Comparison of ENCODE assay signal across 8 cellular contexts in genomic region chr11:34915136-34916013, GRCh38. TPM values are rescaled to one million over a fixed set of nuclear protein-coding genes. Genes with fewer than 3 reads are reported as not detected.
DNase-seq lines count a peak whose midpoint lies in the region; ATAC-seq and TF ChIP-seq lines count a peak whose summit lies in the region.

No MANE protein-coding gene starts in this region.

- H3K4me3 Mint-ChIP-seq in T-helper 17 cell (peak overlapping the region; percentile 96), neural progenitor cell (peak overlapping the region; percentile 98)

- H4K91ac ChIP-seq in IMR-90 (ENCODE audit: insufficient read depth, low read depth, low read length), result peak overlapping the region; percentile 91

- peak overlapping the region; percentile 95 for H3K9ac ChIP-seq in IMR-90 (ENCODE audit: low read depth, low read length)
- peak overlapping the region; percentile 53 for H3K9ac ChIP-seq in neural progenitor cell

- peak overlapping the region; percentile 90 for H3K56ac ChIP-seq in IMR-90 (ENCODE audit: extremely low read depth, insufficient read depth, low read length)

- H2BK20ac ChIP-seq in IMR-90 (ENCODE audit: low read depth, low read length), result no peak overlapping the region; the same call in 1 of the 2 replicates

- BruUV-seq in IMR-90 (replicated peaks; lab: Mats Ljungman, UMichigan), result TSS peak; percentile 19

- H3K4me3 ChIP-seq in IMR-90 (ENCODE audit: insufficient read depth, low read depth, low read length) (peak overlapping the region; percentile 88), fibroblast of pulmonary artery (replicated peaks; ENCODE audit: low read depth, low read length) (peak overlapping the region; percentile 91), neural progenitor cell (peak overlapping the region; percentile 69)

- no peak for TF ChIP-seq POLR2A in IMR-90 (IDR thresholded peaks at IDR 0.05; ENCODE audit: low read depth, low read length)

- H3K27me3 ChIP-seq in IMR-90 (ENCODE audit: control insufficient read depth, insufficient read depth, low read length), result no peaks in the 10 kb centered on the region
- H3K27me3 ChIP-seq in neural progenitor cell, result no peaks in the 10 kb centered on the region

- peak overlapping the region; percentile 1; the same call in 2 of the 3 replicates for H2BK15ac ChIP-seq in IMR-90 (ENCODE audit: low read depth, low read length)

- no peaks in the 10 kb centered on the region; the same call in 1 of the 2 replicates for H3K9me1 ChIP-seq in IMR-90 (ENCODE audit: insufficient read depth, low read length)

- H3K4me1 Mint-ChIP-seq in T-helper 17 cell (peaks cover 39% of the 10 kb centered on the region), neural progenitor cell (peaks cover 25% of the 10 kb centered on the region)

- H3K27ac ChIP-seq in C4-2B (peak overlapping the region; percentile 98), IMR-90 (ENCODE audit: insufficient read depth, low read length) (peak overlapping the region; percentile 94), neural progenitor cell (peak overlapping the region; percentile 81)

- peak overlapping the region; percentile 91 for H2AK9ac ChIP-seq in IMR-90 (replicated peaks; ENCODE audit: low read depth, low read length, poor library complexity)

- peak overlapping the region; percentile 46 for H3K18ac ChIP-seq in IMR-90 (ENCODE audit: low read depth, low read length)

- in situ Hi-C loops in IMR-90 (cut with MboI; ENCODE audit: low sequenced_read_pairs), result no loop called here

- peaks cover 41% of the 10 kb centered on the region for H3K79me2 ChIP-seq in neural progenitor cell (ENCODE audit: low read depth)

- peak overlapping the region; percentile 90 for H2BK5ac ChIP-seq in IMR-90 (ENCODE audit: low read depth, low read length, poor library complexity, severe bottlenecking)

- H4K8ac ChIP-seq in IMR-90 (ENCODE audit: low read depth in 2 of 2, low read length in 2 of 2), result peak overlapping the region; percentile 66 to 93

- H2BK120ac ChIP-seq in IMR-90 (ENCODE audit: low read depth, low read length), result peak overlapping the region; percentile 94

- H3K27ac Mint-ChIP-seq in T-helper 17 cell (peak overlapping the region; percentile 96), neural progenitor cell (peak overlapping the region; percentile 99)

- H3K36me3 ChIP-seq in IMR-90 (ENCODE audit: control insufficient read depth, insufficient read depth, low read length) (no peaks in the 10 kb centered on the region), neural progenitor cell (peaks cover 5% of the 10 kb centered on the region)

- dilution Hi-C loops in IMR-90 (cut with HindIII; ENCODE audit: low sequenced_read_pairs, unreplicated experiment), result no loop called here

- POLR2A ChIA-PET in IMR-90 (lab: Charles Lee; ENCODE audit: unreplicated experiment), result interaction anchor here (0.5 to 1.3 kb wide), 4 partner anchors 12 to 561 kb away, joined by 3 to 4 read pairs (median 3); no protein-coding TSS in a partner anchor

- H3K14ac ChIP-seq in IMR-90 (replicated peaks; ENCODE audit: low read depth, low read length), result peak overlapping the region; percentile 90

- H4K20me1 ChIP-seq in IMR-90 (ENCODE audit: insufficient read depth, low read length), result no peaks in the 10 kb centered on the region
- peaks cover 3% of the 10 kb centered on the region for H4K20me1 ChIP-seq in neural progenitor cell (ENCODE audit: low read depth)

- H3K27me3 Mint-ChIP-seq in T-helper 17 cell (no peaks in the 10 kb centered on the region), neural progenitor cell (ENCODE audit: insufficient read depth, low read depth) (no peaks in the 10 kb centered on the region)

- WGBS in IMR-90 (ENCODE audit: extremely low coverage in 2 of 2, insufficient read length in 1 of 2), 2 experiments, result 9% methylated on average over 10 of the region's 34 CpGs; no CpG with 5 or more reads in 1 of the 2 experiments

- peaks cover 7% of the 10 kb centered on the region; the same call in 1 of the 2 replicates for H3K4me1 ChIP-seq in IMR-90 (ENCODE audit: control insufficient read depth, insufficient read depth, low read length)
- peaks cover 13% of the 10 kb centered on the region for H3K4me1 ChIP-seq in neural progenitor cell

- H3K4ac ChIP-seq in IMR-90 (ENCODE audit: low read depth, low read length), result peak overlapping the region; percentile 86

- peak overlapping the region; percentile 92 for H3K23ac ChIP-seq in IMR-90 (ENCODE audit: low read depth, low read length)

- H2AFZ ChIP-seq in IMR-90 (replicated peaks; ENCODE audit: low read length, poor library complexity) (peak overlapping the region; percentile 99), neural progenitor cell (replicated peaks) (peak overlapping the region; percentile 95)

- H4K5ac ChIP-seq in IMR-90 (ENCODE audit: low read depth, low read length), result peak overlapping the region; percentile 83

- H3K9me3 ChIP-seq in IMR-90 (ENCODE audit: control insufficient read depth, insufficient read depth, low read length), result no peaks in the 10 kb centered on the region
- H3K9me3 ChIP-seq in T-helper 17 cell (ENCODE audit: control insufficient read depth, low read length, poor library complexity, severe bottlenecking), result no peaks in the 10 kb centered on the region
- H3K9me3 ChIP-seq in neural progenitor cell (ENCODE audit: low read depth), result no peaks in the 10 kb centered on the region

- CTCF ChIA-PET in IMR-90 (lab: Yijun Ruan, JAX), result interaction anchor here (0.6 kb wide), 1 partner anchor 519 kb away, joined by 3 read pairs; no protein-coding TSS in a partner anchor

- peaks cover 12% of the 10 kb centered on the region for H3K9me3 Mint-ChIP-seq in neural progenitor cell

- peaks cover 13% of the 10 kb centered on the region for H3F3A ChIP-seq in neural progenitor cell (ENCODE audit: low read depth)

- peak; percentile 3 for ATAC-seq in GM19397 (IDR thresholded peaks at IDR 0.05; ENCODE audit: unreplicated experiment)
- peak; percentile 0 for ATAC-seq in IMR-90 (ENCODE audit: low read depth)
- peak; percentile 1 for ATAC-seq in T-helper 17 cell
- no peak for ATAC-seq in HG03521 (IDR thresholded peaks at IDR 0.05; ENCODE audit: unreplicated experiment)

- H3K36me3 Mint-ChIP-seq in T-helper 17 cell (ENCODE audit: low read depth) (peaks cover 7% of the 10 kb centered on the region), neural progenitor cell (peaks cover 25% of the 10 kb centered on the region)

- peak overlapping the region; percentile 92 for H3K4me2 ChIP-seq in IMR-90 (ENCODE audit: low read depth, low read length)
- H3K4me2 ChIP-seq in neural progenitor cell, result peak overlapping the region; percentile 80

- peak overlapping the region; percentile 87 for H2AK5ac ChIP-seq in IMR-90 (ENCODE audit: low read depth, low read length)

- intact Hi-C loops in IMR-90 (cut with micrococcal nuclease), result no loop called here

- no peak for TF ChIP-seq CTCF in C4-2B (conservative IDR thresholded peaks at IDR 0.05)
- TF ChIP-seq CTCF in IMR-90 (conservative IDR thresholded peaks at IDR 0.05; ENCODE audit: low read depth, low read length), result no peak
- no peak for TF ChIP-seq CTCF in fibroblast of pulmonary artery (IDR thresholded peaks at IDR 0.05; ENCODE audit: low read length, missing control alignments)
- no peak for TF ChIP-seq CTCF in neural progenitor cell (IDR thresholded peaks at IDR 0.05)

- H3K79me1 ChIP-seq in IMR-90 (ENCODE audit: low read depth in 1 of 2, low read length in 2 of 2), result peaks cover 27 to 78% of the 10 kb centered on the region in 2 experiments

- DNase-seq in IMR-90 (peak; percentile 40), T-helper 17 cell (no peak), fibroblast of pulmonary artery (ENCODE audit: low read depth) (peak; percentile 51), neural progenitor cell (ENCODE audit: low spot score) (no peak), activated gamma-delta T cell treated with Interleukin-2 at 50 U/mL for 16 hours (no peak)

- no peak for TF ChIP-seq RAD21 in IMR-90 (IDR thresholded peaks at IDR 0.05; ENCODE audit: low read length)

TF ChIP-seq in IMR-90, 13 proteins besides CTCF, POLR2A, EP300 and RAD21:
- TF ChIP-seq BHLHE40 (IDR thresholded peaks at IDR 0.05; ENCODE audit: low read depth, low read length), result no peak
- TF ChIP-seq MXI1 (IDR thresholded peaks at IDR 0.05; ENCODE audit: borderline replicate concordance, low read depth, low read length), result no peak
- TF ChIP-seq MAFK (IDR thresholded peaks at IDR 0.05; ENCODE audit: low read depth, low read length), result no peak

RNA-seq across cellular contexts. Expression of gene APIP, which starts 0.8 kb away (rescaled TPM):
- total RNA-seq in IMR-90 (2012; rRNA removed) (9.9 and 23.1 TPM in 2 replicates), T-helper 17 cell (1 to 10 TPM; 6.4 to 8.4 TPM), neural progenitor cell (ENCODE audit: low replicate concordance) (16.3 and 28.7 TPM in 2 replicates)
- polyA plus RNA-seq in IMR-90 (2012; rRNA removed), result 13.9 and 16.6 TPM in 2 replicates
- polyA plus RNA-seq in IMR-90 (2012; cell fraction: cytosol; rRNA removed), result 3.9 and 4.0 TPM in 2 replicates
- polyA plus RNA-seq in IMR-90 (2012; cell fraction: nucleus; rRNA removed; ENCODE audit: low replicate concordance), result 1.5 and 13.2 TPM in 2 replicates

RNA-seq across cellular contexts. Expression of gene PDHX, which starts 1.0 kb away (rescaled TPM):
- total RNA-seq in IMR-90 (2012; rRNA removed) (26.7 and 37.2 TPM in 2 replicates), T-helper 17 cell (10 to 100 TPM; 16.0 to 20.8 TPM), neural progenitor cell (ENCODE audit: low replicate concordance) (29.5 and 38.4 TPM in 2 replicates)
- 18.6 and 19.8 TPM in 2 replicates for polyA plus RNA-seq in IMR-90 (2012; rRNA removed)
- 6.4 and 6.9 TPM in 2 replicates for polyA plus RNA-seq in IMR-90 (2012; cell fraction: cytosol; rRNA removed)
- polyA plus RNA-seq in IMR-90 (2012; cell fraction: nucleus; rRNA removed; ENCODE audit: low replicate concordance), result 5.5 and 20.4 TPM in 2 replicates

Comparison
In these comparisons a context has a peak if more than half of its experiments do, and no peak if none do; other contexts are left out.
1. DNase-seq: peak in IMR-90 (single experiment) and fibroblast of pulmonary artery (single experiment); none in T-helper 17 cell (0 of 3), neural progenitor cell (single experiment) and activated gamma-delta T cell treated with Interleukin-2 at 50 U/mL for 16 hours (single experiment).
2. Peak in every context shown above with its lines, with median percentiles within 50 percentile points of each other: H3K27ac ChIP-seq and H3K4me3 ChIP-seq.